Comparison of ENCODE assay signal across 9 cellular contexts in genomic region chr7:20331912-20332317, GRCh38. TPM values are rescaled to one million over a fixed set of nuclear protein-coding genes. Genes with fewer than 3 reads are reported as not detected.
DNase-seq lines count a peak whose midpoint lies in the region; ATAC-seq and TF ChIP-seq lines count a peak whose summit lies in the region.
"Had no signal": no experiment of that assay in that cellular context is flagged by ENCODE, and none has a peak within 500 bp of the region (broad histone marks: within the 10 kb centered on the region; RNA-seq: fewer than 3 reads in every experiment).

No MANE protein-coding gene starts in this region.

- H3K4me3 ChIP-seq in adrenal gland: peak overlapping the region in 2 of 4 donors; percentile 62 to 83
- H3K4me3 ChIP-seq in left lung: peak overlapping the region; percentile 55 to 56
- peak overlapping the region; percentile 93 for H3K4me3 ChIP-seq in thoracic aorta

- intact Hi-C loops in adrenal gland (cut with DNase I): no loop called here
- intact Hi-C loops in left lung (cut with DNase I): no loop called here

- H3K36me3 ChIP-seq in adrenal gland (replicated peaks in 1 of 2) (no peaks in the 10 kb centered on the region), left lung (no peaks in the 10 kb centered on the region), thoracic aorta (no peaks in the 10 kb centered on the region)

- no peak for TF ChIP-seq POLR2A in adrenal gland (IDR thresholded peaks at IDR 0.05)

- peak overlapping the region in 3 of 5 donors; percentile 88 to 95 (median 89) for H3K27ac ChIP-seq in adrenal gland
- peak overlapping the region; percentile 80 to 87 for H3K27ac ChIP-seq in left lung
- H3K27ac ChIP-seq in thoracic aorta: peak overlapping the region in 1 of 2 donors; percentile 92

- H3K4me1 ChIP-seq in adrenal gland (replicated peaks in 1 of 2): peaks cover 0 to 3% of the 10 kb centered on the region in 2 donors
- peaks cover 0 to 23% of the 10 kb centered on the region in 2 donors for H3K4me1 ChIP-seq in left lung
- H3K4me1 ChIP-seq in thoracic aorta (ENCODE audit: control insufficient read depth in 1 of 2, low read depth in 2 of 2): peaks cover 0 to 4% of the 10 kb centered on the region in 2 donors

- H3K36me3 Mint-ChIP-seq in activated CD4-positive, alpha-beta T cell treated with anti-CD3 and anti-CD28 coated beads, Interleukin-2, amount 10 ng/mL, durations not matched to agents 7 days and 5 days (ENCODE audit: low read depth): no peaks in the 10 kb centered on the region

- H3K27me3 ChIP-seq in adrenal gland: no peaks in the 10 kb centered on the region
- peaks cover 10 to 41% of the 10 kb centered on the region in 2 donors for H3K27me3 ChIP-seq in left lung
- H3K27me3 ChIP-seq in thoracic aorta (replicated peaks; ENCODE audit: insufficient read depth): no peaks in the 10 kb centered on the region

- H3K27me3 Mint-ChIP-seq in activated CD4-positive, alpha-beta T cell treated with anti-CD3 and anti-CD28 coated beads, Interleukin-2, amount 10 ng/mL, durations not matched to agents 7 days and 5 days: peaks cover 65% of the 10 kb centered on the region

- peak overlapping the region; percentile 63 for H3K4me3 Mint-ChIP-seq in activated CD4-positive, alpha-beta T cell treated with anti-CD3 and anti-CD28 coated beads, Interleukin-2, amount 10 ng/mL, durations not matched to agents 7 days and 5 days

- POLR2A ChIA-PET in activated CD4-positive, alpha-beta T cell treated with anti-CD3 and anti-CD28 coated beads, Interleukin-2, amount 10 ng/mL, durations not matched to agents 7 days and 5 days (lab: Charles Lee): no interaction called here

- WGBS in adrenal gland, 4 donors: 16 to 45% (median 34%) methylated on average over 9 of the region's 9 CpGs

- TF ChIP-seq CTCF in adrenal gland (IDR thresholded peaks at IDR 0.05) (no peak), left lung (IDR thresholded peaks at IDR 0.05) (no peak), thoracic aorta (IDR thresholded peaks at IDR 0.05) (no peak)

- H3K27ac Mint-ChIP-seq in activated CD4-positive, alpha-beta T cell treated with anti-CD3 and anti-CD28 coated beads, Interleukin-2, amount 10 ng/mL, durations not matched to agents 7 days and 5 days: no peak overlapping the region

- no peaks in the 10 kb centered on the region for H3K9me3 Mint-ChIP-seq in activated CD4-positive, alpha-beta T cell treated with anti-CD3 and anti-CD28 coated beads, Interleukin-2, amount 10 ng/mL, durations not matched to agents 7 days and 5 days

- ATAC-seq in left lung (no peak), thoracic aorta (ENCODE audit: insufficient number of reproducible peaks, low FRiP score, low read depth) (no peak), HG03025 (IDR thresholded peaks at IDR 0.05; ENCODE audit: low FRiP score, unreplicated experiment) (no peak)

- CTCF ChIA-PET in activated CD4-positive, alpha-beta T cell treated with anti-CD3 and anti-CD28 coated beads, Interleukin-2, amount 10 ng/mL, durations not matched to agents 7 days and 5 days (lab: Charles Lee): no interaction called here

- no peak for DNase-seq in activated CD4-positive, alpha-beta T cell treated with anti-CD3 and anti-CD28 coated beads, Interleukin-2, amount 10 ng/mL, durations not matched to agents 7 days and 5 days
- DNase-seq in activated CD4-positive, alpha-beta T cell treated with anti-CD3 and anti-CD28 coated beads for 48 hours: no peak
- peak in 1 of 7 donors; percentile 14 for DNase-seq in adrenal gland
- no peak for DNase-seq in left lung
- no peak for DNase-seq in thoracic aorta (ENCODE audit: low spot score)
- no peak for DNase-seq in iPS-NIHi7 (ENCODE audit: extremely low spot score)
- no peak for DNase-seq in activated gamma-delta T cell treated with Interleukin-2 at 50 U/mL for 16 hours

- H3K4me1 Mint-ChIP-seq in activated CD4-positive, alpha-beta T cell treated with anti-CD3 and anti-CD28 coated beads, Interleukin-2, amount 10 ng/mL, durations not matched to agents 7 days and 5 days: peaks cover 21% of the 10 kb centered on the region

- H3K9me3 ChIP-seq in adrenal gland (replicated peaks in 1 of 3) (no peaks in the 10 kb centered on the region), left lung (no peaks in the 10 kb centered on the region), thoracic aorta (no peaks in the 10 kb centered on the region)

RNA-seq across cellular contexts. Expression of gene ITGB8, which starts 1.2 kb away (rescaled TPM):
- total RNA-seq in activated CD4-positive, alpha-beta T cell treated with anti-CD3 and anti-CD28 coated beads, Interleukin-2, amount 10 ng/mL, durations not matched to agents 7 days and 5 days: not detected
- total RNA-seq in adrenal gland (10 to 100 TPM in 3 of 8 donors, 1 to 10 TPM in 5; 3.1 to 16.4 (median 9.0) TPM), left lung (10 to 100 TPM; 11.0 to 14.2 TPM), thoracic aorta (10 to 100 TPM in 1 of 2 donors, 1 to 10 TPM in 1; 9.5 to 11.9 TPM)
- polyA plus RNA-seq in adrenal gland: 1 to 10 TPM; 1.1 to 4.3 (median 1.4) TPM
- total RNA-seq: G401 had no signal
